ENCODE assay signal across 17 cellular contexts in the genomic region with DNA sequence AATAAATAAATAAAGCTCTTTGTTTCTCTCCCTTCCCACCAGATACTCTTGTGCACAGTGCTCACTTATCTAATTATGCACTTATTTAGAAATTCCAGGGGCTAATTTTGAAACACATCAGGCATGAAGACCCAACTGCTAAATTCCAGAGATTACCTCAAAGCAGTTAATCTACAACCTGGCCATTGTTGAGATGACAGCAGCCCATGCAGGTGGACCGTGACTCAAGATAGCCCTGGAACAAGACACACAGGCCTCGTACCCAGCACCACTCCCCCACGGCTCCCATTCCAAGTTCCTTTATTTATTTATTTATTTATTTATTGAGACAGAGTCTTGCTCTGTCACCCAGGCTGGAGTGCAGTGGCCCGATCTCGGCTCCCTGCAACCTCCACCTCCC.
DNase-seq lines count a peak whose midpoint lies in the region; ATAC-seq lines count a peak whose summit lies in the region.
"Had no signal": no experiment of that assay in that cellular context is flagged by ENCODE, and none has a peak within 500 bp of the region (broad histone marks: within the 10 kb centered on the region; RNA-seq: fewer than 3 reads in every experiment).

No MANE protein-coding gene starts in this region.

- no peak for ATAC-seq in GM21737 (IDR thresholded peaks at IDR 0.05; ENCODE audit: unreplicated experiment)
- ATAC-seq: CD8-positive, alpha-beta T cell; GM12878 had no signal

- DNase-seq in HK-2 (ENCODE audit: unreplicated experiment) = peak; percentile 29
- DNase-seq in glomerular visceral epithelial cell (ENCODE audit: extremely low spot score) = peak; percentile 37
- peak; percentile 35 for DNase-seq in left kidney (ENCODE audit: low read depth, low spot score)
- DNase-seq in renal cortical epithelial cell (ENCODE audit: low read depth) = peak; percentile 69
- no peak for DNase-seq in nucleus accumbens (lab: John Stamatoyannopoulos, UW)
- no peak for DNase-seq in ureter (ENCODE audit: low spot score)
- no peak for DNase-seq in NCI-H446 (lab: John Stamatoyannopoulos, UW)
- DNase-seq: CD4-positive, CD25-positive, alpha-beta regulatory T cell; CD8-positive, alpha-beta T cell; DMS 273 treated with DMSO at 0.1 percent for 48 hours; DMS79; EL; GDM1; GOT3; HCEC 1CT had no signal

Comparison
In these comparisons a context has a peak if more than half of its experiments do, and no peak if none do; other contexts are left out.
1. DNase-seq: peak in HK-2 (single experiment), glomerular visceral epithelial cell (single experiment), left kidney (single experiment) and renal cortical epithelial cell (single experiment); none in nucleus accumbens (0 of 56), ureter (single experiment) and NCI-H446 (0 of 2).